In genomic region chr5:123487298-123487697, GRCh38 we compare ENCODE assay signal across 18 cellular contexts. TPM values are rescaled to one million over a fixed set of nuclear protein-coding genes. Genes with fewer than 3 reads are reported as not detected.
DNase-seq lines count a peak whose midpoint lies in the region; ATAC-seq and TF ChIP-seq lines count a peak whose summit lies in the region.
"Had no signal": no experiment of that assay in that cellular context is flagged by ENCODE, and none has a peak within 500 bp of the region (broad histone marks: within the 10 kb centered on the region; RNA-seq: fewer than 3 reads in every experiment).

No MANE protein-coding gene starts in this region.

- no peak overlapping the region for H3K27ac Mint-ChIP-seq in natural killer cell treated with Interleukin-12 subunit alpha and Interleukin-12 subunit beta and Interleukin-15 and Interleukin-18, amount 100 ng/mL, for 72 hours
- H3K27ac Mint-ChIP-seq in activated T-helper 1 cell treated with anti-CD3 and anti-CD28 coated beads, Interleukin-12 subunit alpha, Interleukin-12 subunit beta, Interleukin-2, Interleukin-4 antibody, amounts not matched to agents 30 ng/mL and 10 ng/mL and 1 ng/mL, durations not matched to agents 14 hours and 24 hours and 36 hours, result no peak overlapping the region
- H3K27ac Mint-ChIP-seq: CD4-positive, alpha-beta T cell; progenitor cell of endocrine pancreas had no signal

- peak; percentile 92 for ATAC-seq in omental fat pad (ENCODE audit: low FRiP score)
- ATAC-seq in natural killer cell treated with Interleukin-12 subunit alpha and Interleukin-12 subunit beta and Interleukin-15 and Interleukin-18, amount 100 ng/mL, for 72 hours, result no peak
- ATAC-seq: activated T-cell treated with anti-CD3 and anti-CD28 coated beads, Interleukin-2, amount 50 U/mL, for 4 hours; PC-3 had no signal

- no peak overlapping the region for H3K4me3 Mint-ChIP-seq in natural killer cell treated with Interleukin-12 subunit alpha and Interleukin-12 subunit beta and Interleukin-15 and Interleukin-18, amount 100 ng/mL, for 72 hours
- H3K4me3 Mint-ChIP-seq in activated T-helper 1 cell treated with anti-CD3 and anti-CD28 coated beads, Interleukin-12 subunit alpha, Interleukin-12 subunit beta, Interleukin-2, Interleukin-4 antibody, amounts not matched to agents 30 ng/mL and 10 ng/mL and 1 ng/mL, durations not matched to agents 14 hours and 24 hours and 36 hours, result no peak overlapping the region
- H3K4me3 Mint-ChIP-seq: activated T-cell treated with anti-CD3 and anti-CD28 coated beads, Interleukin-2, amount 50 U/mL, for 4 hours; CD4-positive, alpha-beta T cell had no signal

- no peak overlapping the region for H3K4me3 ChIP-seq in MG63
- peak overlapping the region; percentile 10 for H3K4me3 ChIP-seq in coronary artery
- H3K4me3 ChIP-seq in transverse colon, result no peak overlapping the region
- H3K4me3 ChIP-seq: vagina had no signal

- intact Hi-C loops in transverse colon (cut with DNase I; ENCODE audit: low total_unique reads), result no loop called here
- intact Hi-C loops in activated T-helper 1 cell treated with anti-CD3 and anti-CD28 coated beads, Interleukin-12 subunit alpha, Interleukin-12 subunit beta, Interleukin-2, Interleukin-4 antibody, amounts not matched to agents 30 ng/mL and 10 ng/mL and 1 ng/mL, durations not matched to agents 14 hours and 24 hours and 36 hours (cut with micrococcal nuclease), result no loop called here

- no peak for TF ChIP-seq EP300 in transverse colon (IDR thresholded peaks at IDR 0.05; ENCODE audit: low read depth)

- no peaks in the 10 kb centered on the region for H3K36me3 ChIP-seq in MG63
- no peaks in the 10 kb centered on the region for H3K36me3 ChIP-seq in transverse colon
- H3K36me3 ChIP-seq: vagina had no signal

- no peak for TF ChIP-seq POLR2A in transverse colon (IDR thresholded peaks at IDR 0.05)

- H3K9me3 Mint-ChIP-seq in natural killer cell treated with Interleukin-12 subunit alpha and Interleukin-12 subunit beta and Interleukin-15 and Interleukin-18, amount 100 ng/mL, for 72 hours, result no peaks in the 10 kb centered on the region
- H3K9me3 Mint-ChIP-seq in activated T-helper 1 cell treated with anti-CD3 and anti-CD28 coated beads, Interleukin-12 subunit alpha, Interleukin-12 subunit beta, Interleukin-2, Interleukin-4 antibody, amounts not matched to agents 30 ng/mL and 10 ng/mL and 1 ng/mL, durations not matched to agents 14 hours and 24 hours and 36 hours, result no peaks in the 10 kb centered on the region
- H3K9me3 Mint-ChIP-seq: activated T-cell treated with anti-CD3 and anti-CD28 coated beads, Interleukin-2, amount 50 U/mL, for 4 hours; CD4-positive, alpha-beta T cell had no signal

- DNase-seq in CD1c-positive myeloid dendritic cell (ENCODE audit: extremely low spot score) (peak; percentile 28), MG63 (peak; percentile 49), coronary artery (ENCODE audit: low spot score) (no peak), omental fat pad (ENCODE audit: low spot score) (no peak), GOT3 (lab: John Stamatoyannopoulos, UW) (no peak), transverse colon (no peak)
- DNase-seq in natural killer cell treated with Interleukin-12 subunit alpha and Interleukin-12 subunit beta and Interleukin-15 and Interleukin-18, amount 100 ng/mL, for 72 hours (ENCODE audit: low spot score), result no peak
- no peak for DNase-seq in activated T-helper 1 cell treated with anti-CD3 and anti-CD28 coated beads, Interleukin-12 subunit alpha, Interleukin-12 subunit beta, Interleukin-2, Interleukin-4 antibody, amounts not matched to agents 30 ng/mL and 10 ng/mL and 1 ng/mL, durations not matched to agents 14 hours and 24 hours and 36 hours (ENCODE audit: low spot score)
- DNase-seq: activated CD4-positive, CD25-positive, alpha-beta regulatory T cell treated with anti-CD3 and anti-CD28 coated beads, Interleukin-2, amount 50 U/mL, for 72 hours; activated T-cell treated with anti-CD3 and anti-CD28 coated beads, Interleukin-2, amount 50 U/mL, for 4 hours; CD4-positive, alpha-beta T cell; effector CD8-positive, alpha-beta T cell; NCI-H1105 treated with DMSO at 0.1 percent for 48 hours; NCI-H446 treated with DMSO at 0.1 percent for 48 hours; PC-3; stimulated activated CD4-positive, alpha-beta T cell treated with anti-CD3 and anti-CD28 coated beads, Interleukin-2, amount 100 ng/mL, for 24 hours had no signal

- no peak for TF ChIP-seq CTCF in coronary artery (IDR thresholded peaks at IDR 0.05)
- no peak for TF ChIP-seq CTCF in omental fat pad (IDR thresholded peaks at IDR 0.05)
- TF ChIP-seq CTCF in transverse colon (IDR thresholded peaks at IDR 0.05), result no peak

- 55 to 65% methylated on average over 4 to 6 of the region's 6 CpGs for WGBS in transverse colon (ENCODE audit: low coverage in 1 of 2), 2 donors

- no peaks in the 10 kb centered on the region for H3K9me3 ChIP-seq in MG63
- H3K9me3 ChIP-seq in transverse colon, result no peaks in the 10 kb centered on the region
- H3K9me3 ChIP-seq: vagina had no signal

- no peak overlapping the region for H3K27ac ChIP-seq in coronary artery
- H3K27ac ChIP-seq in transverse colon, result no peak overlapping the region
- H3K27ac ChIP-seq: vagina had no signal

- H3K27me3 ChIP-seq in MG63 (no peaks in the 10 kb centered on the region), transverse colon (no peaks in the 10 kb centered on the region)
- H3K27me3 ChIP-seq: vagina had no signal

- H3K36me3 Mint-ChIP-seq in natural killer cell treated with Interleukin-12 subunit alpha and Interleukin-12 subunit beta and Interleukin-15 and Interleukin-18, amount 100 ng/mL, for 72 hours, result no peaks in the 10 kb centered on the region
- no peaks in the 10 kb centered on the region for H3K36me3 Mint-ChIP-seq in activated T-helper 1 cell treated with anti-CD3 and anti-CD28 coated beads, Interleukin-12 subunit alpha, Interleukin-12 subunit beta, Interleukin-2, Interleukin-4 antibody, amounts not matched to agents 30 ng/mL and 10 ng/mL and 1 ng/mL, durations not matched to agents 14 hours and 24 hours and 36 hours (ENCODE audit: low read depth)

- in situ Hi-C loops in transverse colon (cut with MboI; ENCODE audit: low pct_ligation_motif_present in 1 of 4, low pct_unique_long_range_greater_than_20kb in 1 of 4, low sequenced_read_pairs in 3 of 4), result no loop called here

- H3K4me1 Mint-ChIP-seq in natural killer cell treated with Interleukin-12 subunit alpha and Interleukin-12 subunit beta and Interleukin-15 and Interleukin-18, amount 100 ng/mL, for 72 hours (ENCODE audit: low read depth in 2 of 2), result no peaks in the 10 kb centered on the region
- no peaks in the 10 kb centered on the region for H3K4me1 Mint-ChIP-seq in activated T-helper 1 cell treated with anti-CD3 and anti-CD28 coated beads, Interleukin-12 subunit alpha, Interleukin-12 subunit beta, Interleukin-2, Interleukin-4 antibody, amounts not matched to agents 30 ng/mL and 10 ng/mL and 1 ng/mL, durations not matched to agents 14 hours and 24 hours and 36 hours (ENCODE audit: low read depth)

- no peaks in the 10 kb centered on the region for H3K4me1 ChIP-seq in transverse colon
- H3K4me1 ChIP-seq: vagina had no signal

- peaks cover 21 to 25% of the 10 kb centered on the region in 2 donors for H3K27me3 Mint-ChIP-seq in natural killer cell treated with Interleukin-12 subunit alpha and Interleukin-12 subunit beta and Interleukin-15 and Interleukin-18, amount 100 ng/mL, for 72 hours
- peaks cover 24% of the 10 kb centered on the region for H3K27me3 Mint-ChIP-seq in activated T-helper 1 cell treated with anti-CD3 and anti-CD28 coated beads, Interleukin-12 subunit alpha, Interleukin-12 subunit beta, Interleukin-2, Interleukin-4 antibody, amounts not matched to agents 30 ng/mL and 10 ng/mL and 1 ng/mL, durations not matched to agents 14 hours and 24 hours and 36 hours (ENCODE audit: insufficient read depth)

RNA-seq across cellular contexts. Expression of gene CSNK1G3, which starts 24.7 kb away (rescaled TPM):
- 55.7 TPM in 2 replicates for total RNA-seq in MG63 (2014; rRNA removed; shearing (Covaris generic); ENCODE audit: low replicate concordance)
- total RNA-seq in omental fat pad (10 to 100 TPM; 40.0 to 57.1 (median 42.5) TPM), transverse colon (10 to 100 TPM; 31.8 to 84.0 (median 55.9) TPM)
- total RNA-seq in natural killer cell treated with Interleukin-12 subunit alpha and Interleukin-12 subunit beta and Interleukin-15 and Interleukin-18, amount 100 ng/mL, for 72 hours, result 10 to 100 TPM; 34.3 to 35.4 TPM
- 39.6 and 45.8 TPM in 2 replicates for total RNA-seq in activated T-helper 1 cell treated with anti-CD3 and anti-CD28 coated beads, Interleukin-12 subunit alpha, Interleukin-12 subunit beta, Interleukin-2, Interleukin-4 antibody, amounts not matched to agents 30 ng/mL and 10 ng/mL and 1 ng/mL, durations not matched to agents 14 hours and 24 hours and 36 hours

Comparison
In these comparisons a context has a peak if more than half of its experiments do, and no peak if none do; other contexts are left out.
1. DNase-seq: peak in CD1c-positive myeloid dendritic cell (single experiment) and MG63 (single experiment); none in coronary artery (single experiment), omental fat pad (single experiment), natural killer cell treated with Interleukin-12 subunit alpha and Interleukin-12 subunit beta and Interleukin-15 and Interleukin-18, amount 100 ng/mL, for 72 hours (single experiment), GOT3 (single experiment), transverse colon (single experiment) and activated T-helper 1 cell treated with anti-CD3 and anti-CD28 coated beads, Interleukin-12 subunit alpha, Interleukin-12 subunit beta, Interleukin-2, Interleukin-4 antibody, amounts not matched to agents 30 ng/mL and 10 ng/mL and 1 ng/mL, durations not matched to agents 14 hours and 24 hours and 36 hours (single experiment).